9 cellular contexts compared by ENCODE assay signal in the genomic region with DNA sequence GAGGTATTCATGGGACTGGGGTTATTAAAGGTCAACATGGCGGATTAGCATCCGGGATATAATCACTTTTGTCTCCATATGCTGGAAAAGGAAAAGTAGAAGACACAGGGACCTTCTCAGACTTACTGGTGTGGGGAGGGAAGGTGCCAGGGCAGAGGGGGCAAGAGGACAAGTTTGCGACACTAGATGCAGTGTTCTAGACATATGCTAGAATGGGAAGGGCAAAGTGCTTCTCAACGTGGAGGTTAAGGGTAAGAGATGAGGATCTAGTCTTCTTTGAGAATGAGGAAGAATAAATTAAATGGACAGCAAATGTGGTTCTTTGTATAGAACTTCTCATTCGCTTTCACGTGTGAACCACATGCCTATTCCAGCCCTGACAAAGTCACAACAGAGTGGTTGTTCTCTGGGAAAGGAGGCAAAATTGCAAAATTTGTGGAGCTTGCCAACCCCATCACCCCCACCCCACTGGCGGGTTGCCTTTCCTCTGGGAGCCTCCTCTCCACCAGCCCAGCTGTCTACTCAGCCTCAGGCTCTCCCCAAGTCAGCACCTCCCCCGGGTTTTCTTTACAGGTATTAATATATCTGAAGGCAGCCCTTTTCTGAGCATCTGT. TPM values are rescaled to one million over a fixed set of nuclear protein-coding genes. Genes with fewer than 3 reads are reported as not detected.
DNase-seq lines count a peak whose midpoint lies in the region; ATAC-seq, FAIRE-seq and TF ChIP-seq lines count a peak whose summit lies in the region.
"Had no signal": no experiment of that assay in that cellular context is flagged by ENCODE, and none has a peak within 500 bp of the region (broad histone marks: within the 10 kb centered on the region; RNA-seq: fewer than 3 reads in every experiment).

No MANE protein-coding gene starts in this region.

- ATAC-seq in PC-3, result no peak
- peak; percentile 11 for ATAC-seq in left ventricle myocardium superior
- no peak for ATAC-seq in HG03025 (IDR thresholded peaks at IDR 0.05; ENCODE audit: low FRiP score, unreplicated experiment)

- H3K36me3 Mint-ChIP-seq in activated CD4-positive, alpha-beta memory T cell treated with anti-CD3 and anti-CD28 coated beads, Interleukin-2, amount 10 ng/mL, durations not matched to agents 7 days and 5 days (ENCODE audit: low read depth), result peaks cover 25% of the 10 kb centered on the region
- H3K36me3 Mint-ChIP-seq in activated CD4-positive, alpha-beta memory T cell treated with anti-CD3 and anti-CD28 coated beads for 36 hours, result peaks cover 9% of the 10 kb centered on the region

- intact Hi-C loops in activated CD4-positive, alpha-beta memory T cell treated with anti-CD3 and anti-CD28 coated beads for 36 hours (cut with micrococcal nuclease), result no loop called here
- intact Hi-C loops in PC-3 (cut with micrococcal nuclease), result no loop called here
- intact Hi-C loops in left ventricle myocardium superior (cut with micrococcal nuclease), result no loop called here

- no peak overlapping the region for H2AFZ ChIP-seq in PC-3 (ENCODE audit: low read length)

- peak overlapping the region; percentile 99 for H3K4me3 Mint-ChIP-seq in activated CD4-positive, alpha-beta memory T cell treated with anti-CD3 and anti-CD28 coated beads, Interleukin-2, amount 10 ng/mL, durations not matched to agents 7 days and 5 days
- no peak overlapping the region for H3K4me3 Mint-ChIP-seq in activated CD4-positive, alpha-beta memory T cell treated with anti-CD3 and anti-CD28 coated beads for 36 hours

- H3K36me3 ChIP-seq in PC-3 (ENCODE audit: low read depth, low read length), result peaks cover 11% of the 10 kb centered on the region
- H3K36me3 ChIP-seq in skeletal muscle satellite cell (ENCODE audit: insufficient read depth, low read length), result peaks cover 7% of the 10 kb centered on the region

- H3K27me3 ChIP-seq in PC-3 (ENCODE audit: low read length) (no peaks in the 10 kb centered on the region), skeletal muscle satellite cell (ENCODE audit: control insufficient read depth, insufficient read depth, low read length) (no peaks in the 10 kb centered on the region)
- H3K27me3 ChIP-seq: heart left ventricle had no signal

- FAIRE-seq in frontal cortex (lab: Jason Lieb, UNC), result no peak

- H3K79me2 ChIP-seq in PC-3 (ENCODE audit: low read length), result peaks cover 38% of the 10 kb centered on the region

- H3K9me3 ChIP-seq in PC-3 (ENCODE audit: low read length) (no peaks in the 10 kb centered on the region), skeletal muscle satellite cell (replicated peaks; ENCODE audit: low read length) (no peaks in the 10 kb centered on the region)

- BruUV-seq in PC-3 (replicated peaks; lab: Mats Ljungman, UMichigan), result no TSS peak

- peak overlapping the region; percentile 18 for H3K27ac Mint-ChIP-seq in activated CD4-positive, alpha-beta memory T cell treated with anti-CD3 and anti-CD28 coated beads, Interleukin-2, amount 10 ng/mL, durations not matched to agents 7 days and 5 days
- no peak overlapping the region for H3K27ac Mint-ChIP-seq in activated CD4-positive, alpha-beta memory T cell treated with anti-CD3 and anti-CD28 coated beads for 36 hours

- peaks cover 31% of the 10 kb centered on the region for H3K27me3 Mint-ChIP-seq in activated CD4-positive, alpha-beta memory T cell treated with anti-CD3 and anti-CD28 coated beads, Interleukin-2, amount 10 ng/mL, durations not matched to agents 7 days and 5 days
- peaks cover 14% of the 10 kb centered on the region for H3K27me3 Mint-ChIP-seq in activated CD4-positive, alpha-beta memory T cell treated with anti-CD3 and anti-CD28 coated beads for 36 hours

- DNase-seq in activated CD4-positive, alpha-beta memory T cell treated with anti-CD3 and anti-CD28 coated beads, Interleukin-2, amount 10 ng/mL, durations not matched to agents 7 days and 5 days, result no peak
- DNase-seq in activated CD4-positive, alpha-beta memory T cell treated with anti-CD3 and anti-CD28 coated beads for 36 hours, result no peak
- no peak for DNase-seq in PC-3
- peak; percentile 61 for DNase-seq in left ventricle myocardium superior
- DNase-seq in frontal cortex (ENCODE audit: low spot score in 2 of 2), result no peak
- no peak for DNase-seq in SKM-1 treated with dmso at 0.1 percent for 144 hours (lab: John Stamatoyannopoulos, UW; ENCODE audit: unreplicated experiment)

- no peak overlapping the region for H3K27ac ChIP-seq in PC-3 (ENCODE audit: low read length)

- no peak for TF ChIP-seq CTCF in PC-3 (conservative IDR thresholded peaks at IDR 0.05; ENCODE audit: low read depth, low read length)

- no peaks in the 10 kb centered on the region for H3K9me2 ChIP-seq in PC-3 (replicated peaks; ENCODE audit: low read length)

- CTCF ChIA-PET in activated CD4-positive, alpha-beta memory T cell treated with anti-CD3 and anti-CD28 coated beads, Interleukin-2, amount 10 ng/mL, durations not matched to agents 7 days and 5 days (lab: Charles Lee), result no interaction called here
- CTCF ChIA-PET in activated CD4-positive, alpha-beta memory T cell treated with anti-CD3 and anti-CD28 coated beads for 36 hours (lab: Charles Lee), result interaction anchor here (1.1 kb wide), 1 partner anchor 28 kb away, joined by 3 read pairs; no protein-coding TSS in a partner anchor
- CTCF ChIA-PET in PC-3 (lab: Charles Lee), result no interaction called here

- H3K4me1 Mint-ChIP-seq in activated CD4-positive, alpha-beta memory T cell treated with anti-CD3 and anti-CD28 coated beads, Interleukin-2, amount 10 ng/mL, durations not matched to agents 7 days and 5 days, result peaks cover 38% of the 10 kb centered on the region
- H3K4me1 Mint-ChIP-seq in activated CD4-positive, alpha-beta memory T cell treated with anti-CD3 and anti-CD28 coated beads for 36 hours (ENCODE audit: low read depth), result peaks cover 24% of the 10 kb centered on the region

- no peaks in the 10 kb centered on the region for H3K9me3 Mint-ChIP-seq in activated CD4-positive, alpha-beta memory T cell treated with anti-CD3 and anti-CD28 coated beads, Interleukin-2, amount 10 ng/mL, durations not matched to agents 7 days and 5 days
- H3K9me3 Mint-ChIP-seq in activated CD4-positive, alpha-beta memory T cell treated with anti-CD3 and anti-CD28 coated beads for 36 hours, result peaks cover 3% of the 10 kb centered on the region

- H3K9ac ChIP-seq in PC-3 (ENCODE audit: low read length) (no peak overlapping the region), skeletal muscle satellite cell (ENCODE audit: low read depth, low read length) (no peak overlapping the region)

- H3K4me3 ChIP-seq in PC-3 (ENCODE audit: low read length), result no peak overlapping the region
- H3K4me3 ChIP-seq in skeletal muscle satellite cell (ENCODE audit: low read length), result no peak overlapping the region

- POLR2A ChIA-PET in activated CD4-positive, alpha-beta memory T cell treated with anti-CD3 and anti-CD28 coated beads, Interleukin-2, amount 10 ng/mL, durations not matched to agents 7 days and 5 days (lab: Charles Lee), result interaction anchor here (0.6 to 1.2 kb wide), 2 partner anchors 24 to 69 kb away, joined by 3 read pairs; no protein-coding TSS in a partner anchor
- POLR2A ChIA-PET in activated CD4-positive, alpha-beta memory T cell treated with anti-CD3 and anti-CD28 coated beads for 36 hours (lab: Charles Lee), result no interaction called here
- POLR2A ChIA-PET in PC-3 (lab: Charles Lee; ENCODE audit: unreplicated experiment), result no interaction called here

- H3K4me2 ChIP-seq in PC-3 (ENCODE audit: low read length) (peak overlapping the region; percentile 96; the same call in 1 of the 2 replicates), skeletal muscle satellite cell (ENCODE audit: low read length) (peak overlapping the region; percentile 83)

- H3K4me1 ChIP-seq in PC-3 (ENCODE audit: insufficient read depth, low read length) (peaks cover 7% of the 10 kb centered on the region), skeletal muscle satellite cell (ENCODE audit: control insufficient read depth, insufficient read depth, low read length) (peaks cover 16% of the 10 kb centered on the region)

- peaks cover 5% of the 10 kb centered on the region for H3F3A ChIP-seq in PC-3 (ENCODE audit: low read length, unreplicated experiment)

- peaks cover 18% of the 10 kb centered on the region for H4K20me1 ChIP-seq in PC-3 (ENCODE audit: low read length)

RNA-seq across cellular contexts. Expression of gene ANXA5, which starts 1.4 kb away (rescaled TPM):
- total RNA-seq in activated CD4-positive, alpha-beta memory T cell treated with anti-CD3 and anti-CD28 coated beads, Interleukin-2, amount 10 ng/mL, durations not matched to agents 7 days and 5 days, result 100 to 1,000 TPM; 234 to 235 TPM
- total RNA-seq in activated CD4-positive, alpha-beta memory T cell treated with anti-CD3 and anti-CD28 coated beads for 36 hours, result 100 to 1,000 TPM; 132 to 140 TPM
- total RNA-seq in PC-3 (2014; rRNA removed), result 271 and 280 TPM in 2 replicates
- total RNA-seq in left ventricle myocardium superior, result 117 TPM
- 1,097 and 1,175 TPM in 2 replicates for total RNA-seq in skeletal muscle satellite cell (2012; rRNA removed)
- 31.8 TPM for total RNA-seq in frontal cortex
